Comparison of ENCODE assay signal across 27 cellular contexts in genomic region chrX:55312655-55313054, GRCh38. TPM values are rescaled to one million over a fixed set of nuclear protein-coding genes. Genes with fewer than 3 reads are reported as not detected.
DNase-seq lines count a peak whose midpoint lies in the region; FAIRE-seq and TF ChIP-seq lines count a peak whose summit lies in the region.
"Had no signal": no experiment of that assay in that cellular context is flagged by ENCODE, and none has a peak within 500 bp of the region (broad histone marks: within the 10 kb centered on the region; RNA-seq: fewer than 3 reads in every experiment).

No MANE protein-coding gene starts in this region.

- POLR2A ChIA-PET in MCF 10A (lab: Yijun Ruan, JAX): no interaction called here
- POLR2A ChIA-PET in GM10248 (lab: Yijun Ruan, JAX): no interaction called here
- POLR2A ChIA-PET in CD4-positive, alpha-beta memory T cell (lab: Charles Lee; ENCODE audit: partially characterized antibody): no interaction called here

- BruUV-seq in MCF 10A (replicated peaks; lab: Mats Ljungman, UMichigan): no TSS peak

- H3K9me3 Mint-ChIP-seq in MCF 10A (ENCODE audit: unreplicated experiment): peaks cover 13% of the 10 kb centered on the region
- peaks cover 0 to 4% (median 0%) of the 10 kb centered on the region in 8 donors for H3K9me3 Mint-ChIP-seq in CD4-positive, alpha-beta memory T cell
- H3K9me3 Mint-ChIP-seq: CD8-positive, alpha-beta memory T cell had no signal

- no peaks in the 10 kb centered on the region for H3K36me3 Mint-ChIP-seq in MCF 10A (ENCODE audit: insufficient read depth, unreplicated experiment)
- H3K36me3 Mint-ChIP-seq in CD4-positive, alpha-beta memory T cell: no peaks in the 10 kb centered on the region
- H3K36me3 Mint-ChIP-seq: CD8-positive, alpha-beta memory T cell had no signal

- H3K4me1 Mint-ChIP-seq in MCF 10A (ENCODE audit: insufficient read depth, unreplicated experiment): peaks cover 9% of the 10 kb centered on the region
- H3K4me1 Mint-ChIP-seq in CD4-positive, alpha-beta memory T cell: no peaks in the 10 kb centered on the region
- H3K4me1 Mint-ChIP-seq: CD8-positive, alpha-beta memory T cell had no signal

- no peaks in the 10 kb centered on the region for H4K20me1 ChIP-seq in MM.1S (ENCODE audit: insufficient read depth, low read length)
- H4K20me1 ChIP-seq: BLaER1 treated with 17β-estradiol and CSF1 and Interleukin-3, amounts not matched to agents 10 nM and 100 nM had no signal

- DNase-seq in MCF 10A (ENCODE audit: unreplicated experiment) (peak; percentile 23), breast epithelium (ENCODE audit: low spot score in 2 of 2) (no peak), RPMI7951 (ENCODE audit: low read depth) (peak; percentile 83), epithelial cell of esophagus (ENCODE audit: low read depth) (peak; percentile 67), GM12892 (ENCODE audit: insufficient read length) (no peak), GM10248 (ENCODE audit: extremely low spot score) (no peak), MM.1S (no peak)
- no peak for DNase-seq in CD4-positive, alpha-beta memory T cell
- DNase-seq: Calu3; CD8-positive, alpha-beta memory T cell; DMS153; GOT3; HCEC 1CT; IMR-90; NCI-H1417; NCI-H187; NCI-H2107; NCI-H510A; NK-92 treated with Interleukin-12 subunit alpha and Interleukin-12 subunit beta, amount 100 ng/mL, for 24 hours; Peyer's patch had no signal

- H2AFZ ChIP-seq in MM.1S (ENCODE audit: low read length): no peak overlapping the region

- intact Hi-C loops in MCF 10A (cut with micrococcal nuclease): no loop called here
- intact Hi-C loops in breast epithelium (cut with DNase I; ENCODE audit: low total_unique reads): no loop called here
- intact Hi-C loops in CD4-positive, alpha-beta memory T cell (cut with micrococcal nuclease): no loop called here

- no peaks in the 10 kb centered on the region for H3K9me2 ChIP-seq in MM.1S (replicated peaks; ENCODE audit: insufficient read depth, low read length)

- no peak for TF ChIP-seq POLR2A in breast epithelium (IDR thresholded peaks at IDR 0.05)
- no peak for TF ChIP-seq POLR2A in GM12892 (IDR thresholded peaks at IDR 0.05; ENCODE audit: low read depth, low read length)

- H3K4me3 Mint-ChIP-seq in MCF 10A (ENCODE audit: unreplicated experiment): no peak overlapping the region
- no peak overlapping the region for H3K4me3 Mint-ChIP-seq in CD4-positive, alpha-beta memory T cell
- H3K4me3 Mint-ChIP-seq: CD8-positive, alpha-beta memory T cell had no signal

- H3K4me3 ChIP-seq in breast epithelium (no peak overlapping the region), epithelial cell of esophagus (ENCODE audit: low read length) (no peak overlapping the region), MM.1S (ENCODE audit: low read length) (no peak overlapping the region)
- H3K4me3 ChIP-seq in CD4-positive, alpha-beta memory T cell (ENCODE audit: low read length in 2 of 2): no peak overlapping the region
- H3K4me3 ChIP-seq: BLaER1 treated with 17β-estradiol and CSF1 and Interleukin-3, amounts not matched to agents 10 nM and 100 nM; Peyer's patch; SJSA1 had no signal

- H3K79me2 ChIP-seq in MM.1S (ENCODE audit: low read length): no peaks in the 10 kb centered on the region

- H3K27me3 Mint-ChIP-seq in MCF 10A (ENCODE audit: insufficient read depth, unreplicated experiment): no peaks in the 10 kb centered on the region
- H3K27me3 Mint-ChIP-seq in CD4-positive, alpha-beta memory T cell: peaks cover 2% of the 10 kb centered on the region in 2 donors

- H3K4me2 ChIP-seq in MM.1S (ENCODE audit: low read depth, low read length): no peak overlapping the region
- H3K4me2 ChIP-seq: BLaER1 treated with 17β-estradiol and CSF1 and Interleukin-3, amounts not matched to agents 10 nM and 100 nM; KMS-11 had no signal

- H3K27me3 ChIP-seq in breast epithelium: peaks cover 0 to 9% of the 10 kb centered on the region in 2 donors
- no peaks in the 10 kb centered on the region for H3K27me3 ChIP-seq in CD4-positive, alpha-beta memory T cell (ENCODE audit: insufficient read depth, low read length)
- H3K27me3 ChIP-seq in MM.1S (replicated peaks; ENCODE audit: insufficient read depth, low read length): no peaks in the 10 kb centered on the region
- H3K27me3 ChIP-seq: Peyer's patch, SJSA1 had no signal

- CTCF ChIA-PET in MCF 10A (lab: Yijun Ruan, JAX) (no interaction called here), GM10248 (lab: Yijun Ruan, JAX) (no interaction called here)
- CTCF ChIA-PET in CD4-positive, alpha-beta memory T cell (lab: Charles Lee; ENCODE audit: partially characterized antibody): no interaction called here

- H3K27ac Mint-ChIP-seq in MCF 10A (ENCODE audit: low read depth, unreplicated experiment): no peak overlapping the region
- no peak overlapping the region for H3K27ac Mint-ChIP-seq in CD4-positive, alpha-beta memory T cell
- H3K27ac Mint-ChIP-seq: CD8-positive, alpha-beta memory T cell had no signal

- H3K27ac ChIP-seq in breast epithelium: no peak overlapping the region
- no peak overlapping the region for H3K27ac ChIP-seq in CD4-positive, alpha-beta memory T cell (ENCODE audit: low read depth, low read length)
- H3K27ac ChIP-seq in MM.1S (ENCODE audit: low read length): no peak overlapping the region
- H3K27ac ChIP-seq: 22Rv1; BLaER1 treated with 17β-estradiol and CSF1 and Interleukin-3, amounts not matched to agents 10 nM and 100 nM; KMS-11; Peyer's patch; SJSA1 had no signal

- no peak for TF ChIP-seq CTCF in MCF 10A (IDR thresholded peaks at IDR 0.05; ENCODE audit: unreplicated experiment)
- no peak for TF ChIP-seq CTCF in breast epithelium (IDR thresholded peaks at IDR 0.05)
- TF ChIP-seq CTCF in epithelial cell of esophagus (IDR thresholded peaks at IDR 0.05; ENCODE audit: insufficient read depth, low read depth, low read length, missing control alignments): no peak
- no peak for TF ChIP-seq CTCF in GM10248 (IDR thresholded peaks at IDR 0.05; ENCODE audit: control extremely low read depth, extremely low read depth, low read depth, missing control alignments)
- TF ChIP-seq CTCF in MM.1S (IDR thresholded peaks at IDR 0.05; ENCODE audit: low read length): no peak

- peaks cover 0 to 4% of the 10 kb centered on the region in 2 donors for H3K9me3 ChIP-seq in breast epithelium
- no peaks in the 10 kb centered on the region for H3K9me3 ChIP-seq in CD4-positive, alpha-beta memory T cell (ENCODE audit: control insufficient read depth in 1 of 2, low read length in 2 of 2)
- no peaks in the 10 kb centered on the region for H3K9me3 ChIP-seq in MM.1S (replicated peaks; ENCODE audit: insufficient read depth, low read length)
- H3K9me3 ChIP-seq: BLaER1 treated with 17β-estradiol and CSF1 and Interleukin-3, amounts not matched to agents 10 nM and 100 nM; Peyer's patch; SJSA1 had no signal

- no peaks in the 10 kb centered on the region for H3F3A ChIP-seq in MM.1S (ENCODE audit: insufficient read depth, low read length)

- H3K4me1 ChIP-seq in breast epithelium (no peaks in the 10 kb centered on the region), MM.1S (ENCODE audit: low read length) (no peaks in the 10 kb centered on the region)
- no peaks in the 10 kb centered on the region for H3K4me1 ChIP-seq in CD4-positive, alpha-beta memory T cell (ENCODE audit: insufficient read depth, low read length)
- H3K4me1 ChIP-seq: BLaER1 treated with 17β-estradiol and CSF1 and Interleukin-3, amounts not matched to agents 10 nM and 100 nM; Peyer's patch; SJSA1 had no signal

- no peak for FAIRE-seq in GM12892 (lab: Jason Lieb, UNC)
- FAIRE-seq: HTR-8/SVneo had no signal

- H3K9ac ChIP-seq in MM.1S (ENCODE audit: low read length): no peak overlapping the region
- H3K9ac ChIP-seq: BLaER1 treated with 17β-estradiol and CSF1 and Interleukin-3, amounts not matched to agents 10 nM and 100 nM; KMS-11 had no signal

- H3K36me3 ChIP-seq in breast epithelium (no peaks in the 10 kb centered on the region), MM.1S (replicated peaks; ENCODE audit: insufficient read depth, low read length) (no peaks in the 10 kb centered on the region)
- no peaks in the 10 kb centered on the region for H3K36me3 ChIP-seq in CD4-positive, alpha-beta memory T cell (ENCODE audit: insufficient read depth, low read length)
- H3K36me3 ChIP-seq: BLaER1 treated with 17β-estradiol and CSF1 and Interleukin-3, amounts not matched to agents 10 nM and 100 nM; Peyer's patch; SJSA1 had no signal

RNA-seq across cellular contexts. Expression of gene PAGE3, which starts 47.9 kb away (rescaled TPM):
- total RNA-seq in MCF 10A (2022): not detected in 2 replicates
- not detected for total RNA-seq in breast epithelium
- total RNA-seq in RPMI7951 (2014; rRNA removed; shearing (Covaris generic)): not detected in 2 replicates
- not detected for polyA plus RNA-seq in GM12892 (2012; ENCODE audit: missing spikeins)
- not detected for total RNA-seq in CD4-positive, alpha-beta memory T cell
- not detected for polyA plus RNA-seq in CD4-positive, alpha-beta memory T cell
- total RNA-seq: Calu3; CD8-positive, alpha-beta memory T cell; IMR-90; Peyer's patch; Right ventricle myocardium inferior; SJSA1; T-helper 1 cell treated with Interleukin-12 subunit alpha and Interleukin-12 subunit beta and Interleukin-4 antibody, amounts not matched to agents 30 ng/mL and 1 ng/mL, for 36 hours had no signal
- polyA plus RNA-seq: CD8-positive, alpha-beta memory T cell; IMR-90 had no signal

Comparison
In these comparisons a context has a peak if more than half of its experiments do, and no peak if none do; other contexts are left out.
1. DNase-seq: peak in MCF 10A (single experiment), RPMI7951 (single experiment) and epithelial cell of esophagus (single experiment); none in breast epithelium (0 of 2), GM12892 (single experiment), GM10248 (single experiment), CD4-positive, alpha-beta memory T cell (0 of 5) and MM.1S (single experiment).